In the genomic region with DNA sequence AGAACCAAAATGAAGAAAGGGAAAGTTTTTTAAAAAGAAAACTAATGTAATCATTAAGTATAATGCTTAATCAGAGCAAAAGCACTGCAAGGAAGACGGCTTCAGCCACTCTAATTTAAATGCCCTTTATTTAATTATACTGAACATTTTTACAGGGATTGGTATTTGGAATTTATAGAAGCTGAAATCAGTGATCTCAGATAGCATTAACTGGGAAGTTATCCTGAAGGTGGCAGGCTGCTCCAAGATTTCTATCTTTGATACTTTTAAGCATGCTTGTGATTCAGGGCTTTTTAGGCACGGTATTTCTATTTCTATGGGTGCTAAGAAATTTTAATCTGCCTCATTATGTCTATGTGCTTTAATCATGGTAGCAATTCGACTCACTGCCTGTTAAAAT, we compare ENCODE assay signal across 1 cellular context.
TF ChIP-seq lines count a peak whose summit lies in the region.

No MANE protein-coding gene starts in this region.

TF ChIP-seq in H1, 55 proteins besides CTCF, POLR2A, EP300 and RAD21 (continued from another document):
- TF ChIP-seq BACH1 (IDR thresholded peaks at IDR 0.05; ENCODE audit: low read length) (no peak), CBX5 (IDR thresholded peaks at IDR 0.05; ENCODE audit: low read depth, low read length) (no peak), SAP30 (IDR thresholded peaks at IDR 0.05; ENCODE audit: insufficient read depth, insufficient replicate concordance, low read length) (no peak)
TF ChIP-seq in H1: peak in this region for 0.
